Comparison of ENCODE assay signal across 10 cellular contexts in the genomic region with DNA sequence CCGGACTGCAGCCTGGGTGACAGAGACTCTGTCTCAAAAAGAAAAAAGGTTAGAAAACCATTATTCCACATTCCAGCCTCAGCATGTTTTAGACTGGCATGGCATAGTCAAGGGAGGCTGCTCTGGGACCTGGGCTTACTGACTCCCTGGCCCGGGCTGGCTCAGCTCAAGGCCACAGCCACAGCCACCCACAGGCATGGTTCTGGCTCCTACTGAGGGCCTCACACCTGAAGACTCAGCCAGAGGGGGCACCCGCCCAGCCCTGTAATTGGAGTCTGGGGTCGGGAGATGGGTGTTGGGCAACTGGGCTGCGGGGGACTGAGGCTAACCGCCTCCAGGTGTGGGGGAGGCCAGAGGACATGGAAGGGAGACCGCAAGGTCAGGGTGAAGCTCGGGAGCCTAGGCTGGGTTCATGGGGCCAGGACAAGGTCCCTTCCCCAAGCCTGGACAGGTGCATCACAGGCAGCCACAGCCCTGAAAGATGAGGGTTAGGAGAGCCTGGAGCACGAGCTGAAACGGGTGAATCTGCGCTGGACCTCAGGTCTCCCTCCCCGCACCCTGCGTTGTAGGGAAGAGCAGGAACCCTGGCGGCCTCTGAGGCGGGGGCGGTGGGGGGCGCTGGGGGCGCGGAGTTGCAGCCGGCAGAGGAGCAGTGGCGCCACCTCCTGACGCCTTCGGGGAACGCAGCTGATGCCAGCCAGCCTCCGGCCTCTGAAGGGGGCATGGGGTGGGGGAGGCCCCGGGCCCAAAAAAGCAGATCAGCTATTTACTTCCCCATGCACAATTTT.
A peak's percentile ranks its signal among the peaks of the same experiment; 100 is the strongest.
DNase-seq lines count a peak whose midpoint lies in the region; ATAC-seq, FAIRE-seq and TF ChIP-seq lines count a peak whose summit lies in the region.
"Had no signal": no experiment of that assay in that cellular context is flagged by ENCODE, and none has a peak within 500 bp of the region (broad histone marks: within the 10 kb centered on the region; RNA-seq: fewer than 3 reads in every experiment).

No MANE protein-coding gene starts in this region.

- H3K4me1 ChIP-seq in lower lobe of right lung = peaks cover 14% of the 10 kb centered on the region

- FAIRE-seq in frontal cortex (lab: Jason Lieb, UNC) = no peak
- FAIRE-seq in D721Med (lab: Jason Lieb, UNC) = no peak

- intact Hi-C loops in lower lobe of right lung (cut with DNase I) = no loop called here

- H3K27ac ChIP-seq in C4-2B (peak overlapping the region; percentile 0; the same call in 1 of the 2 replicates), lower lobe of right lung (peak overlapping the region; percentile 43)

- DNase-seq in astrocyte of the cerebellum (ENCODE audit: low read depth) (no peak), lower lobe of right lung (no peak), NCI-H146 (lab: John Stamatoyannopoulos, UW) (no peak), frontal cortex (ENCODE audit: low spot score in 2 of 2) (no peak), D721Med (ENCODE audit: insufficient read length, low spot score) (no peak)
- DNase-seq: NCI-H2171 had no signal

- in situ Hi-C loops in astrocyte of the cerebellum (cut with HindIII; ENCODE audit: low sequenced_read_pairs) = no loop called here

- peak; percentile 27 to 46 for ATAC-seq in lower lobe of right lung
- ATAC-seq: left colon; stimulated activated effector memory CD8-positive, alpha-beta T cell treated with anti-CD3 and anti-CD28 coated beads, Interleukin-12 subunit alpha, Interleukin-12 subunit beta, amount 100 ng/mL, for 72 hours had no signal

- TF ChIP-seq CTCF in C4-2B (conservative IDR thresholded peaks at IDR 0.05) (peak; percentile 74), GM12875 (IDR thresholded peaks at IDR 0.05; ENCODE audit: borderline replicate concordance, insufficient read depth, low read depth, low read length) (peak; percentile 57; the same call in 1 of the 2 replicates), astrocyte of the cerebellum (IDR thresholded peaks at IDR 0.05; ENCODE audit: low read depth, low read length, missing control alignments) (peak; percentile 7), lower lobe of right lung (IDR thresholded peaks at IDR 0.05) (peak; percentile 53), D721Med (IDR thresholded peaks at IDR 0.05; ENCODE audit: insufficient read depth, missing control alignments) (no peak)

- no peaks in the 10 kb centered on the region for H3K36me3 ChIP-seq in lower lobe of right lung

- no peaks in the 10 kb centered on the region for H3K27me3 ChIP-seq in lower lobe of right lung (ENCODE audit: low read depth)

- H3K4me3 ChIP-seq in GM12875 (ENCODE audit: low read depth, low read length) (no peak overlapping the region), astrocyte of the cerebellum (ENCODE audit: low read depth, low read length) (no peak overlapping the region), lower lobe of right lung (no peak overlapping the region)

- H3K9me3 ChIP-seq in lower lobe of right lung = no peaks in the 10 kb centered on the region
